14 cellular contexts compared by ENCODE assay signal in the genomic region with DNA sequence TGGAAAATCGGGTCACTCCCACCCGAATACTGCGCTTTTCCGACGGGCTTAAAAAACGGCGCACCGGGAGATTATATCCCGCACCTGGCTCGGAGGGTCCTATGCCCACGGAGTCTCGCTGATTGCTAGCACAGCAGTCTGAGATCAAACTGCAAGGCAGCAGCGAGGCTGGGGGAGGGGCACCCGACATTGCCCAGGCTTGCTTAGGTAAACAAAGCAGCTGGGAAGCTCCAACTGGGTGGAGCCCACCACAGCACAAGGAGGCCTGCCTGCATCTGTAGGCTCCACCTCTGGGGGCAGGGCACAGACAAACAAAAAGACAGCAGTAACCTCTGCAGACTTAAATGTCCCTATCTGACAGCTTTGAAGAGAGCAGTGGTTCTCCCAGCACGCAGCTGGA. TPM values are rescaled to one million over a fixed set of nuclear protein-coding genes. Genes with fewer than 3 reads are reported as not detected.
"Had no signal": no experiment of that assay in that cellular context is flagged by ENCODE, and none has a peak within 500 bp of the region (broad histone marks: within the 10 kb centered on the region; RNA-seq: fewer than 3 reads in every experiment).

No MANE protein-coding gene starts in this region.

RNA-seq across cellular contexts. Expression of gene OTP, which starts 29.6 kb away (rescaled TPM):
- total RNA-seq: stomach, subcutaneous adipose tissue, suprapubic skin, temporal lobe, thoracic aorta, thyroid gland, tibial nerve, transverse colon, upper lobe of left lung, upper lobe of right lung, ureter, urinary bladder, uterus, vagina had no signal
- polyA plus RNA-seq: stomach, urinary bladder had no signal
